Comparison of ENCODE assay signal across 1 cellular context in the genomic region with DNA sequence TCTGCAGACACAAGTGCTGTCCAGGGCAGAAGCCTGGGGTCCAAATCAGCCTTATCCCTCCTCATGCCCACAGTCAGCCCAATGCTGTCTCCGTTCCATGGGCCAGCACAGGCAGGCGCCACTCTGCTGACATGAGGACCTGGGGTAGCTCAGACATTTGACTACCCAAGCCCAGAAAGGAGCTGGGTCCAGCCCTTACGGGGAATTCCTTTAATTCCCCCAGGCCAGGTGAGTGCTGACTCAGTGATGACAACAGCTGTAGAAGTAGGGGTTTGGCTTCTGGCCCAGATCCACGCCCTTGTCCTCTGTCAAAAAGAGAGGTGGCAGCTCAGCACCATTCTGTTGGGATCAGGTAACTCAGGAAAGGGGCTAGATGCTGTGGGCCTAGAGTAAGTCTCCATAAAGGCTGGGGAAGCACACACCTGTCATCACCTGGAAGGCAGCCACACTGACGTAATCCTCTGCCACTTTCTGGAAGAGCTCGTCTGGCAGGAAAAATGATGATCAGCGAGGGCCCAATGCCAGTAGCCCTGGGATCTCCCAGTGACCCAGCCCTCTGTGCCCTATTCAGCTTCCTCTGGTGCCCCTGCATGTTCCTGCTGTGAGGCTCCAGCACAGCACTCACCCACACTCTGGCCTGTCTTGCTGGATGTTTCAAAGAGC.
TF ChIP-seq lines count a peak whose summit lies in the region.

No MANE protein-coding gene starts in this region.

TF ChIP-seq in A549, 52 proteins besides CTCF, POLR2A, EP300 and RAD21:
- TF ChIP-seq ZC3H11A (IDR thresholded peaks at IDR 0.05) = no peak
- TF ChIP-seq CHD2 (IDR thresholded peaks at IDR 0.05; ENCODE audit: low read length, partially characterized antibody) = no peak
- no peak for TF ChIP-seq TFCP2L1 (CRISPR knock-in tag; IDR thresholded peaks at IDR 0.05)
- TF ChIP-seq POLR2AphosphoS2 (conservative IDR thresholded peaks at IDR 0.05; ENCODE audit: low read length) = no peak
- TF ChIP-seq TP53 (CRISPR knock-in tag; IDR thresholded peaks at IDR 0.05) = no peak
- no peak for TF ChIP-seq JUNB (IDR thresholded peaks at IDR 0.05)
- no peak for TF ChIP-seq BCL3 (IDR thresholded peaks at IDR 0.05)
- TF ChIP-seq SREBF2 (IDR thresholded peaks at IDR 0.05) = no peak
- no peak for TF ChIP-seq RARB (CRISPR knock-in tag; IDR thresholded peaks at IDR 0.05)
- no peak for TF ChIP-seq ZNF302 (CRISPR knock-in tag; IDR thresholded peaks at IDR 0.05)
- no peak for TF ChIP-seq HEYL (CRISPR knock-in tag; IDR thresholded peaks at IDR 0.05)
- TF ChIP-seq NFE2L2 (conservative IDR thresholded peaks at IDR 0.05; ENCODE audit: low read length) = no peak
- no peak for TF ChIP-seq CEBPB (IDR thresholded peaks at IDR 0.05)
- no peak for TF ChIP-seq EHMT2 (IDR thresholded peaks at IDR 0.05; ENCODE audit: low read depth)
- no peak for TF ChIP-seq RCOR1 (IDR thresholded peaks at IDR 0.05; ENCODE audit: low read depth, low read length)
- TF ChIP-seq FOSB (CRISPR knock-in tag; IDR thresholded peaks at IDR 0.05) = no peak
- TF ChIP-seq REST (IDR thresholded peaks at IDR 0.05) = no peak
- TF ChIP-seq MYC (IDR thresholded peaks at IDR 0.05; ENCODE audit: borderline replicate concordance, low read length) = no peak
- TF ChIP-seq PBX3 (IDR thresholded peaks at IDR 0.05) = no peak
